8 cellular contexts compared by ENCODE assay signal in genomic region chr3:71585891-71586809, GRCh38. TPM values are rescaled to one million over a fixed set of nuclear protein-coding genes. Genes with fewer than 3 reads are reported as not detected.
DNase-seq lines count a peak whose midpoint lies in the region; ATAC-seq and TF ChIP-seq lines count a peak whose summit lies in the region.

No MANE protein-coding gene starts in this region.

- peaks cover 25% of the 10 kb centered on the region for H3K79me2 ChIP-seq in Loucy (ENCODE audit: insufficient read depth, low read length)

- peaks cover 22% of the 10 kb centered on the region for H3F3A ChIP-seq in Loucy (ENCODE audit: low read depth)

- H3K4me3 ChIP-seq in Loucy (ENCODE audit: low read length, poor library complexity, severe bottlenecking) (peak overlapping the region; percentile 94), adrenal gland (no peak overlapping the region), vagina (no peak overlapping the region)

- H4K20me1 ChIP-seq in Loucy (ENCODE audit: insufficient read depth, low read length, poor library complexity, severe bottlenecking), result no peaks in the 10 kb centered on the region

- no peak for ATAC-seq in GM18505 (IDR thresholded peaks at IDR 0.05; ENCODE audit: unreplicated experiment)
- no peak for ATAC-seq in HG02571 (IDR thresholded peaks at IDR 0.05; ENCODE audit: unreplicated experiment)

- peak; percentile 91 for TF ChIP-seq CTCF in Loucy (conservative IDR thresholded peaks at IDR 0.05; ENCODE audit: low read length)
- peak; percentile 55 to 82 (median 70) for TF ChIP-seq CTCF in adrenal gland (IDR thresholded peaks at IDR 0.05)
- TF ChIP-seq CTCF in vagina (IDR thresholded peaks at IDR 0.05), result peak; percentile 27 to 64 (median 63)

- no peak overlapping the region for H2AFZ ChIP-seq in Loucy (ENCODE audit: low read length)

- H3K9ac ChIP-seq in Loucy (ENCODE audit: low read depth, low read length, poor library complexity, severe bottlenecking), result peak overlapping the region; percentile 98

- H3K9me3 ChIP-seq in Loucy (ENCODE audit: insufficient read depth, low read depth, low read length), result no peaks in the 10 kb centered on the region
- H3K9me3 ChIP-seq in adrenal gland (replicated peaks in 1 of 3), result no peaks in the 10 kb centered on the region
- H3K9me3 ChIP-seq in vagina, result no peaks in the 10 kb centered on the region

- no peaks in the 10 kb centered on the region for H3K36me3 ChIP-seq in Loucy (ENCODE audit: insufficient read depth, low read length)
- no peaks in the 10 kb centered on the region for H3K36me3 ChIP-seq in adrenal gland (replicated peaks in 1 of 2)
- no peaks in the 10 kb centered on the region for H3K36me3 ChIP-seq in vagina

- H3K4me2 ChIP-seq in Loucy (ENCODE audit: low read depth, low read length, poor library complexity, severe bottlenecking), result peak overlapping the region; percentile 91

- peaks cover 24% of the 10 kb centered on the region for H3K4me1 ChIP-seq in Loucy (ENCODE audit: insufficient read depth, low read length, poor library complexity, severe bottlenecking)
- peaks cover 0 to 11% of the 10 kb centered on the region in 2 donors for H3K4me1 ChIP-seq in adrenal gland (replicated peaks in 1 of 2)
- H3K4me1 ChIP-seq in vagina, result peaks cover 15% of the 10 kb centered on the region

- WGBS in adrenal gland, 4 donors, result 28 to 30% (median 29%) methylated on average over 7 of the region's 7 CpGs

- TF ChIP-seq POLR2A in adrenal gland (IDR thresholded peaks at IDR 0.05) (no peak), vagina (IDR thresholded peaks at IDR 0.05) (no peak), GM18505 (IDR thresholded peaks at IDR 0.05; ENCODE audit: borderline replicate concordance, extremely low read depth, insufficient read depth, insufficient read length) (no peak)

- no peaks in the 10 kb centered on the region for H3K9me2 ChIP-seq in Loucy (replicated peaks; ENCODE audit: low read depth, low read length)

- peak; percentile 18 for DNase-seq in activated CD8-positive, alpha-beta memory T cell treated with anti-CD3 and anti-CD28 coated beads, Interleukin-2, amount 50 U/mL, for 4 hours
- DNase-seq in activated CD8-positive, alpha-beta memory T cell treated with anti-CD3 and anti-CD28 coated beads, Interleukin-2, amount 50 U/mL, for 48 hours, result no peak
- DNase-seq in adrenal gland (peak in 3 of 7 donors; percentile 14 to 28 (median 22)), kidney glomerular epithelial cell (lab: John Stamatoyannopoulos, UW) (peak; percentile 32), vagina (ENCODE audit: extremely low spot score in 2 of 2) (no peak)

- no peaks in the 10 kb centered on the region for H3K27me3 ChIP-seq in Loucy (ENCODE audit: insufficient read depth, low read length, poor library complexity, severe bottlenecking)
- H3K27me3 ChIP-seq in adrenal gland, result no peaks in the 10 kb centered on the region
- H3K27me3 ChIP-seq in vagina, result no peaks in the 10 kb centered on the region

- H3K27ac ChIP-seq in adrenal gland (peak overlapping the region in 2 of 5 donors; percentile 20 to 94), vagina (no peak overlapping the region)

- intact Hi-C loops in adrenal gland (cut with DNase I), result loop anchor here in 1 of 2 donors (10.0 kb wide), 2 partner anchors 581 to 871 kb away; no protein-coding TSS in a partner anchor
- intact Hi-C loops in vagina (cut with DNase I), result no loop called here

RNA-seq across cellular contexts. Expression of gene FOXP1, which starts 2.6 kb away (rescaled TPM):
- 10 to 100 TPM; 15.4 to 42.7 (median 30.5) TPM for total RNA-seq in adrenal gland
- polyA plus RNA-seq in adrenal gland, result 10 to 100 TPM in 2 of 3 donors, 1 to 10 TPM in 1; 7.6 to 26.5 (median 12.2) TPM
- total RNA-seq in vagina, result 128 TPM

Comparison
In these comparisons a context has a peak if more than half of its experiments do, and no peak if none do; other contexts are left out.
1. DNase-seq: peak in activated CD8-positive, alpha-beta memory T cell treated with anti-CD3 and anti-CD28 coated beads, Interleukin-2, amount 50 U/mL, for 4 hours (single experiment) and kidney glomerular epithelial cell (single experiment); none in activated CD8-positive, alpha-beta memory T cell treated with anti-CD3 and anti-CD28 coated beads, Interleukin-2, amount 50 U/mL, for 48 hours (single experiment) and vagina (0 of 2).
2. Peak in every context shown above with its lines, with median percentiles within 50 percentile points of each other: CTCF ChIP-seq.